9 cellular contexts compared by ENCODE assay signal in the genomic region with DNA sequence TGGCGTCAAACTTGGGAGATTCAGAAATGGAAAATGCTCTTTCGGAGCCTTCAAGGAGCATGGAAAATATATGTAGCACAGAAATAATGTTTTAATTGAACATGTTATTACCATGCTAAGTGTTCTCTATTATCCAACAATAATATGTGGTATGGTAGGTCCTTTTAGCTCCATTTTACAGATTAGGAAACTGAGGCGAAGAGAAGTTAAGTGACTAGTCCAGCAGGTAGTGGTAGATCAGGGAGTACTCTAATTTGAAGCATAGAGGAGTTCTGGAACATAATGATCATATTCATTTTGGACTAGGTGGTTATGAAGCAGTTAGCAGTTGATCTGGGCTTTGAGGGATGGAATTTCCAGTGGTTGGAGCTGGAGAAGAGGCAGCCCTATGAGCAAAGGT. TPM values are rescaled to one million over a fixed set of nuclear protein-coding genes. Genes with fewer than 3 reads are reported as not detected.
DNase-seq lines count a peak whose midpoint lies in the region; ATAC-seq, FAIRE-seq and TF ChIP-seq lines count a peak whose summit lies in the region.
"Had no signal": no experiment of that assay in that cellular context is flagged by ENCODE, and none has a peak within 500 bp of the region (broad histone marks: within the 10 kb centered on the region; RNA-seq: fewer than 3 reads in every experiment).

No MANE protein-coding gene starts in this region.

- TF ChIP-seq CTCF in astrocyte (IDR thresholded peaks at IDR 0.05; ENCODE audit: insufficient read depth, low read depth, low read length) (no peak), lower lobe of right lung (IDR thresholded peaks at IDR 0.05) (no peak), RWPE1 (conservative IDR thresholded peaks at IDR 0.05; ENCODE audit: low read depth) (no peak)

- no peak overlapping the region for H3K27ac ChIP-seq in astrocyte (ENCODE audit: low read depth, low read length)
- no peak overlapping the region for H3K27ac ChIP-seq in lower lobe of right lung
- H3K27ac ChIP-seq in urinary bladder (ENCODE audit: low read depth) = no peak overlapping the region
- no peak overlapping the region for H3K27ac ChIP-seq in RWPE1

- H3K36me3 Mint-ChIP-seq in activated naive CD4-positive, alpha-beta T cell treated with anti-CD3 and anti-CD28 coated beads, Interleukin-2, amount 50 U/mL, for 24 hours = peaks cover 3% of the 10 kb centered on the region
- no peaks in the 10 kb centered on the region for H3K36me3 Mint-ChIP-seq in astrocyte (ENCODE audit: low read depth, unreplicated experiment)

- H3K9me3 Mint-ChIP-seq in activated naive CD4-positive, alpha-beta T cell treated with anti-CD3 and anti-CD28 coated beads, Interleukin-2, amount 50 U/mL, for 24 hours = peaks cover 4% of the 10 kb centered on the region
- H3K9me3 Mint-ChIP-seq in astrocyte (ENCODE audit: unreplicated experiment) = no peaks in the 10 kb centered on the region

- H3K4me1 ChIP-seq in astrocyte (ENCODE audit: insufficient read depth, low read length) (peaks cover 6% of the 10 kb centered on the region), lower lobe of right lung (peaks cover 44% of the 10 kb centered on the region), urinary bladder (ENCODE audit: insufficient read depth) (no peaks in the 10 kb centered on the region)

- peaks cover 70% of the 10 kb centered on the region for H3K4me1 Mint-ChIP-seq in activated naive CD4-positive, alpha-beta T cell treated with anti-CD3 and anti-CD28 coated beads, Interleukin-2, amount 50 U/mL, for 24 hours
- peaks cover 6% of the 10 kb centered on the region for H3K4me1 Mint-ChIP-seq in astrocyte (ENCODE audit: low read depth, unreplicated experiment)

- H3K27me3 Mint-ChIP-seq in activated naive CD4-positive, alpha-beta T cell treated with anti-CD3 and anti-CD28 coated beads, Interleukin-2, amount 50 U/mL, for 24 hours = no peaks in the 10 kb centered on the region
- H3K27me3 Mint-ChIP-seq in astrocyte (ENCODE audit: low read depth, unreplicated experiment) = peaks cover 2% of the 10 kb centered on the region

- peak overlapping the region; percentile 93 for H3K4me3 ChIP-seq in astrocyte (ENCODE audit: insufficient read depth, low read depth, low read length)
- peak overlapping the region; percentile 95 for H3K4me3 ChIP-seq in lower lobe of right lung
- H3K4me3 ChIP-seq in urinary bladder (ENCODE audit: low read depth, low read length) = peak overlapping the region; percentile 98

- no peak overlapping the region for H2AFZ ChIP-seq in astrocyte (ENCODE audit: low read depth, low read length)

- WGBS in urinary bladder = 96% methylated on average over 3 of the region's 3 CpGs

- H3K4me2 ChIP-seq in astrocyte (ENCODE audit: low read length) = peak overlapping the region; percentile 92

- CTCF ChIA-PET in RWPE1 (lab: Yijun Ruan, JAX) = no interaction called here

- H3K4me3 Mint-ChIP-seq in activated naive CD4-positive, alpha-beta T cell treated with anti-CD3 and anti-CD28 coated beads, Interleukin-2, amount 50 U/mL, for 24 hours = peak overlapping the region; percentile 95
- H3K4me3 Mint-ChIP-seq in astrocyte (ENCODE audit: unreplicated experiment) = peak overlapping the region; percentile 92

- POLR2A ChIA-PET in RWPE1 (lab: Yijun Ruan, JAX; ENCODE audit: low non-redundant PET) = no interaction called here

- no peak for DNase-seq in activated naive CD4-positive, alpha-beta T cell treated with Interleukin-2 at 50 U/mL for 16 hours
- DNase-seq in astrocyte (ENCODE audit: low read depth) (no peak), lower lobe of right lung (no peak), NCI-H2227 (lab: John Stamatoyannopoulos, UW; ENCODE audit: unreplicated experiment) (no peak), NCI-H1694 (lab: John Stamatoyannopoulos, UW) (no peak), RWPE1 (ENCODE audit: low spot score) (no peak)
- DNase-seq: stimulated activated CD4-positive, alpha-beta T cell treated with anti-CD3 and anti-CD28 coated beads, Interleukin-4, amount 100 ng/mL, for 24 hours had no signal

- no peak for FAIRE-seq in astrocyte (lab: Jason Lieb, UNC)

- intact Hi-C loops in lower lobe of right lung (cut with DNase I) = no loop called here

- H3K36me3 ChIP-seq in astrocyte (ENCODE audit: insufficient read depth, low read length) (no peaks in the 10 kb centered on the region), lower lobe of right lung (no peaks in the 10 kb centered on the region), urinary bladder (ENCODE audit: insufficient read depth) (no peaks in the 10 kb centered on the region)

- H3K27ac Mint-ChIP-seq in activated naive CD4-positive, alpha-beta T cell treated with anti-CD3 and anti-CD28 coated beads, Interleukin-2, amount 50 U/mL, for 24 hours = peak overlapping the region; percentile 77
- H3K27ac Mint-ChIP-seq in astrocyte (ENCODE audit: unreplicated experiment) = no peak overlapping the region

- H3K9me3 ChIP-seq in astrocyte (ENCODE audit: insufficient read depth, low read depth, low read length) = no peaks in the 10 kb centered on the region
- no peaks in the 10 kb centered on the region for H3K9me3 ChIP-seq in lower lobe of right lung

- H3K79me2 ChIP-seq in astrocyte (ENCODE audit: insufficient read depth, low read length) = peaks cover 46% of the 10 kb centered on the region

- H3K27me3 ChIP-seq in astrocyte (ENCODE audit: insufficient read depth, low read length) (no peaks in the 10 kb centered on the region), lower lobe of right lung (ENCODE audit: low read depth) (no peaks in the 10 kb centered on the region)

- no peak overlapping the region for H3K9ac ChIP-seq in astrocyte (ENCODE audit: low read length)

- no peak for ATAC-seq in lower lobe of right lung

- H4K20me1 ChIP-seq in astrocyte (ENCODE audit: insufficient read depth, low read length) = peaks cover 16% of the 10 kb centered on the region

RNA-seq across cellular contexts. Expression of gene CMC1, which starts 1.1 kb away (rescaled TPM):
- 10.3 and 13.4 TPM in 2 replicates for total RNA-seq in astrocyte
- 23.6 TPM for total RNA-seq in lower lobe of right lung
- 20.5 TPM for total RNA-seq in urinary bladder
- 34.3 TPM for polyA plus RNA-seq in urinary bladder
